18 cellular contexts compared by ENCODE assay signal in genomic region chr3:170553788-170554620, GRCh38. TPM values are rescaled to one million over a fixed set of nuclear protein-coding genes. Genes with fewer than 3 reads are reported as not detected.
DNase-seq lines count a peak whose midpoint lies in the region; ATAC-seq and TF ChIP-seq lines count a peak whose summit lies in the region.
"Had no signal": no experiment of that assay in that cellular context is flagged by ENCODE, and none has a peak within 500 bp of the region (broad histone marks: within the 10 kb centered on the region; RNA-seq: fewer than 3 reads in every experiment).

No MANE protein-coding gene starts in this region.

- DNase-seq in HCEC 1CT (peak; percentile 13), SK-N-DZ (ENCODE audit: low spot score) (peak; percentile 66), fibroblast of pulmonary artery (ENCODE audit: low read depth) (peak; percentile 32)
- no peak for DNase-seq in activated CD8-positive, alpha-beta memory T cell treated with anti-CD3 and anti-CD28 coated beads, Interleukin-2, amount 50 U/mL, for 4 hours
- DNase-seq in effector memory CD8-positive, alpha-beta T cell, result no peak
- DNase-seq: activated CD8-positive, alpha-beta T cell treated with anti-CD3 and anti-CD28 coated beads for 36 hours; activated naive CD8-positive, alpha-beta T cell treated with anti-CD3 and anti-CD28 coated beads, Interleukin-2, amount 10 ng/mL, durations not matched to agents 7 days and 5 days; central memory CD4-positive, alpha-beta T cell; gastrocnemius medialis; MM.1S; NCI-H1930; NCI-H524; retina had no signal

- H3K27me3 ChIP-seq in ACC112 (ENCODE audit: insufficient read depth, low read length), result no peaks in the 10 kb centered on the region
- H3K27me3 ChIP-seq: gastrocnemius medialis had no signal

- TF ChIP-seq CTCF in fibroblast of pulmonary artery (IDR thresholded peaks at IDR 0.05; ENCODE audit: low read length, missing control alignments), result peak; percentile 13

- no peak overlapping the region for H3K4me3 Mint-ChIP-seq in effector memory CD8-positive, alpha-beta T cell
- H3K4me3 Mint-ChIP-seq: activated CD8-positive, alpha-beta T cell treated with anti-CD3 and anti-CD28 coated beads for 36 hours; activated naive CD8-positive, alpha-beta T cell treated with anti-CD3 and anti-CD28 coated beads, Interleukin-2, amount 10 ng/mL, durations not matched to agents 7 days and 5 days; natural killer cell treated with Interleukin-12 subunit alpha and Interleukin-12 subunit beta and Interleukin-15 and Interleukin-18, amount 100 ng/mL, for 72 hours had no signal

- peaks cover 42 to 46% of the 10 kb centered on the region in 2 donors for H3K27me3 Mint-ChIP-seq in effector memory CD8-positive, alpha-beta T cell

- H3K36me3 Mint-ChIP-seq in effector memory CD8-positive, alpha-beta T cell (ENCODE audit: insufficient read depth), result no peaks in the 10 kb centered on the region
- H3K36me3 Mint-ChIP-seq: activated naive CD8-positive, alpha-beta T cell treated with anti-CD3 and anti-CD28 coated beads, Interleukin-2, amount 10 ng/mL, durations not matched to agents 7 days and 5 days; natural killer cell treated with Interleukin-12 subunit alpha and Interleukin-12 subunit beta and Interleukin-15 and Interleukin-18, amount 100 ng/mL, for 72 hours had no signal

- no peaks in the 10 kb centered on the region for H3K36me3 ChIP-seq in ACC112 (ENCODE audit: insufficient read depth, low read length)
- H3K36me3 ChIP-seq: gastrocnemius medialis had no signal

- no peak overlapping the region for H3K27ac ChIP-seq in ACC112 (ENCODE audit: low read depth, low read length)
- H3K27ac ChIP-seq: gastrocnemius medialis had no signal

- H3K4me3 ChIP-seq in ACC112 (ENCODE audit: low read depth, low read length) (no peak overlapping the region), fibroblast of pulmonary artery (replicated peaks; ENCODE audit: low read depth, low read length) (no peak overlapping the region)
- H3K4me3 ChIP-seq: gastrocnemius medialis, lung had no signal

- peaks cover 7% of the 10 kb centered on the region for H3K4me1 ChIP-seq in ACC112 (ENCODE audit: control insufficient read depth, insufficient read depth, low read length, unreplicated experiment)
- H3K4me1 ChIP-seq: gastrocnemius medialis had no signal

- H3K4me1 Mint-ChIP-seq in effector memory CD8-positive, alpha-beta T cell (ENCODE audit: low read depth in 2 of 2), result no peaks in the 10 kb centered on the region
- H3K4me1 Mint-ChIP-seq: activated naive CD8-positive, alpha-beta T cell treated with anti-CD3 and anti-CD28 coated beads, Interleukin-2, amount 10 ng/mL, durations not matched to agents 7 days and 5 days had no signal

- no peak for ATAC-seq in HG03175 (IDR thresholded peaks at IDR 0.05; ENCODE audit: unreplicated experiment)
- ATAC-seq in GM21515 (IDR thresholded peaks at IDR 0.05; ENCODE audit: unreplicated experiment), result no peak
- no peak for ATAC-seq in effector memory CD8-positive, alpha-beta T cell (replicated peaks)
- ATAC-seq: activated CD8-positive, alpha-beta T cell treated with anti-CD3 and anti-CD28 coated beads for 36 hours; gastrocnemius medialis; natural killer cell treated with Interleukin-12 subunit alpha and Interleukin-12 subunit beta and Interleukin-15 and Interleukin-18, amount 100 ng/mL, for 72 hours had no signal

- H2AFZ ChIP-seq in ACC112 (ENCODE audit: low read length, unreplicated experiment), result peak overlapping the region; percentile 89

- H3K27ac Mint-ChIP-seq in effector memory CD8-positive, alpha-beta T cell, result no peak overlapping the region
- H3K27ac Mint-ChIP-seq: activated CD8-positive, alpha-beta T cell treated with anti-CD3 and anti-CD28 coated beads for 36 hours; activated naive CD8-positive, alpha-beta T cell treated with anti-CD3 and anti-CD28 coated beads, Interleukin-2, amount 10 ng/mL, durations not matched to agents 7 days and 5 days; natural killer cell treated with Interleukin-12 subunit alpha and Interleukin-12 subunit beta and Interleukin-15 and Interleukin-18, amount 100 ng/mL, for 72 hours had no signal

- no peaks in the 10 kb centered on the region for H3K9me3 Mint-ChIP-seq in effector memory CD8-positive, alpha-beta T cell
- H3K9me3 Mint-ChIP-seq: activated CD8-positive, alpha-beta T cell treated with anti-CD3 and anti-CD28 coated beads for 36 hours; activated naive CD8-positive, alpha-beta T cell treated with anti-CD3 and anti-CD28 coated beads, Interleukin-2, amount 10 ng/mL, durations not matched to agents 7 days and 5 days; natural killer cell treated with Interleukin-12 subunit alpha and Interleukin-12 subunit beta and Interleukin-15 and Interleukin-18, amount 100 ng/mL, for 72 hours had no signal

- no peaks in the 10 kb centered on the region for H3K79me2 ChIP-seq in ACC112 (ENCODE audit: control insufficient read depth, insufficient read depth, low read length, unreplicated experiment)

RNA-seq across cellular contexts. Expression of gene SLC7A14, which starts 31.9 kb away (rescaled TPM):
- polyA plus RNA-seq in SK-N-DZ (2014; cell fraction: cytosol; rRNA removed), result 4.8 and 5.3 TPM in 2 replicates
- polyA plus RNA-seq in SK-N-DZ (2014; cell fraction: nucleus; rRNA removed), result 3.0 and 3.5 TPM in 2 replicates

Comparison
In these comparisons a context has a peak if more than half of its experiments do, and no peak if none do; other contexts are left out.
1. DNase-seq: peak in HCEC 1CT (single experiment), SK-N-DZ (single experiment) and fibroblast of pulmonary artery (single experiment); none in activated CD8-positive, alpha-beta memory T cell treated with anti-CD3 and anti-CD28 coated beads, Interleukin-2, amount 50 U/mL, for 4 hours (single experiment) and effector memory CD8-positive, alpha-beta T cell (0 of 3).